In the genomic region with DNA sequence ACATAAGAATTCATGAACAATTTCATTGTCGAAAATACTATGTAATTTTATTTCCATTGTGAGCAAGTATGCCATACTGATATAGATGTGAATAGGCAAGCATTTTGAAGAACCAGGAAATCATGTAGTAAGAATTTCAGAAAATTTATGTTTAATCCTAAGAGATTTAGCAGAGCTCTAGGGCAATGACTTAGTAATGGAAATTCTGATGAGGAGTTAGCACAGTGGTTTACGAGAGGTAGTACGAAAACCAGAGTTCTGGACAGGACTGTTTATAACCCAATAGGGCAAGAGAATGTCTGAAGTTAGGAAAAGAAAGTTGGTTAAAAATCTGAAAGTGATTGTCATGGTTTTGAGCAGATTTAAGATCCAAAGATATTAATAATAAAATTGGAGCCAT, we compare ENCODE assay signal across 34 cellular contexts.
"Had no signal": no experiment of that assay in that cellular context is flagged by ENCODE, and none has a peak within 500 bp of the region (broad histone marks: within the 10 kb centered on the region; RNA-seq: fewer than 3 reads in every experiment).

No MANE protein-coding gene starts in this region.

- H3K4me3 ChIP-seq: MG63 had no signal

- H3K9ac ChIP-seq: KMS-11 had no signal

- H3K36me3 ChIP-seq: MG63 had no signal

- H3K9me3 ChIP-seq: MG63 had no signal

- H3K4me2 ChIP-seq: KMS-11 had no signal

- DNase-seq: Karpas-422, Kasumi-1, MG63, MM.1S, MV-4-11, NCI-H1048, NCI-H1092, NCI-H1092 treated with DMSO at 0.1 percent for 48 hours, NCI-H1105, NCI-H1105 treated with DMSO at 0.1 percent for 48 hours, NCI-H1417, NCI-H1417 treated with DMSO at 0.1 percent for 48 hours, NCI-H1436, NCI-H1436 treated with DMSO at 0.1 percent for 48 hours, NCI-H146, NCI-H1694, NCI-H1694 treated with DMSO at 0.1 percent for 48 hours, NCI-H187, NCI-H187 treated with DMSO at 0.1 percent for 48 hours, NCI-H1930, NCI-H2029, NCI-H2029 treated with DMSO at 0.1 percent for 48 hours, NCI-H2081, NCI-H2081 treated with DMSO at 0.1 percent for 48 hours, NCI-H2107, NCI-H2171, NCI-H2171 treated with DMSO at 0.1 percent for 48 hours, NCI-H2227 treated with DMSO at 0.1 percent for 48 hours, NCI-H226, NCI-H345, NCI-H446, NCI-H446 treated with DMSO at 0.1 percent for 48 hours, NCI-H510A had no signal

- H3K27me3 ChIP-seq: MG63 had no signal

- H3K27ac ChIP-seq: KMS-11 had no signal
